In the genomic region with DNA sequence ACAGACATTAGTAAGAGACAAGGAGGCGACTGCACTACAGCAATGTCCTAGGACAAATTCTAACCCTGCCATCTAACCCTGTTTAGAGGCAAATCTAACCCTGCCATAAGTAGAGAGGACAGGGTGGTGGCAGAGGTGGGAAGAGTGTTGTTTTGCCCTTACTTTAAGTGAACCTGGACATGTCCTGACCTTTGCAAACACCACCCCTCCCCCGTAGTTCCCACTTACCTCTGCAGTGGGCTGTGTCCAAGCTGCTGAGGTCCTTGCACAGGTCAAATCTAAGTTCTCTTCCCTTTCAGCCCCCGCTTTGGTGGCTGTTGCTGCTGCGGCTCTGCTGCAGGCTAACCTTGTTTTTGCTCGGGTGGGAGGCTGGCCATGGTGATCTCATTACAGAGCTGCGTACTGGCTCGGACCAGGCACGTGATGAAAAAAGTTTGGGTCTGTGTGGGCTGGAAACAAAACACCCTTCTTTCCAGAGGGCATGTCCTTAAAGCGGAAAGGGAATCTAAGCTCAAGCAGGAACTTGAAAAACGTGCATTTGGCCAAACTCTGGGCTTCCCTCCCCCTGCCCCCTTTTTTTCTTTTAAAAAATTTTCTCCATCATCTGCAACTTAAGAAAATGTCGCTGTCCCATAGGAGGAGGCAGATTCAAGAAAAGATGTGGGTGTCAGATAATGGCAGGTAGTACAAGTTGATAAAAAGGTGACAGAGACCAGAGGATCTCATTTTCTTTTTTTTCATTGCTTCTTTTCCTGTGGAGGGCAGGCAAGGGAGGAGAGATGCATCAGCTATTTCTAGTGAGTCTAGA, we compare ENCODE assay signal across 8 cellular contexts. TPM values are rescaled to one million over a fixed set of nuclear protein-coding genes. Genes with fewer than 3 reads are reported as not detected.
DNase-seq lines count a peak whose midpoint lies in the region; ATAC-seq and TF ChIP-seq lines count a peak whose summit lies in the region.

A gene with protein sequence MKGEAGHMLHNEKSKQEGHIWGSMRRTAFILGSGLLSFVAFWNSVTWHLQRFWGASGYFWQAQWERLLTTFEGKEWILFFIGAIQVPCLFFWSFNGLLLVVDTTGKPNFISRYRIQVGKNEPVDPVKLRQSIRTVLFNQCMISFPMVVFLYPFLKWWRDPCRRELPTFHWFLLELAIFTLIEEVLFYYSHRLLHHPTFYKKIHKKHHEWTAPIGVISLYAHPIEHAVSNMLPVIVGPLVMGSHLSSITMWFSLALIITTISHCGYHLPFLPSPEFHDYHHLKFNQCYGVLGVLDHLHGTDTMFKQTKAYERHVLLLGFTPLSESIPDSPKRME (minus strand): TSS at position 349 of the 808 bp plus-strand sequence. CDS start 12,425 bp downstream, outside the sequence.

- peak; percentile 61 for ATAC-seq in GM21360 (IDR thresholded peaks at IDR 0.05; ENCODE audit: unreplicated experiment)
- peak; percentile 98 for ATAC-seq in right cardiac atrium
- no peak for ATAC-seq in HG02870 (IDR thresholded peaks at IDR 0.05; ENCODE audit: unreplicated experiment)

- H3K27me3 ChIP-seq in ascending aorta (no peaks in the 10 kb centered on the region), right cardiac atrium (ENCODE audit: control insufficient read depth, insufficient read depth) (no peaks in the 10 kb centered on the region)

- WGBS in right cardiac atrium: 2% methylated on average over 11 of the region's 11 CpGs

- H3K4me1 ChIP-seq in ascending aorta (peaks cover 8 to 18% of the 10 kb centered on the region in 2 donors), right cardiac atrium (ENCODE audit: control insufficient read depth, insufficient read depth, low read length) (peaks cover 3% of the 10 kb centered on the region)

- intact Hi-C loops in ascending aorta (cut with DNase I) (loop anchor here (10.0 kb wide), 1 partner anchor 406 kb away; the partner anchor contains the start of gene SAP30L), right cardiac atrium (cut with DNase I) (no loop called here)

- no peaks in the 10 kb centered on the region for H3K36me3 ChIP-seq in ascending aorta

- TF ChIP-seq CTCF in ascending aorta (IDR thresholded peaks at IDR 0.05): no peak

- DNase-seq in ascending aorta (ENCODE audit: low spot score in 2 of 2): peak; percentile 49 to 89
- peak; percentile 79 to 92 (median 91) for DNase-seq in right cardiac atrium
- DNase-seq in pons (ENCODE audit: low spot score): peak; percentile 92
- DNase-seq in NCI-H526 treated with DMSO at 0.1 percent for 48 hours (lab: John Stamatoyannopoulos, UW): no peak
- DNase-seq in T-helper 9 cell: no peak
- DNase-seq in SIG-M5 (lab: John Stamatoyannopoulos, UW): no peak

- H3K9me3 ChIP-seq in ascending aorta: no peaks in the 10 kb centered on the region
- no peaks in the 10 kb centered on the region for H3K9me3 ChIP-seq in right cardiac atrium (ENCODE audit: control insufficient read depth, low read length)

- H3K4me3 ChIP-seq in ascending aorta (peak within 1 kb of the TSS; percentile 48 to 68), right cardiac atrium (ENCODE audit: low read length) (peak within 1 kb of the TSS; percentile 85)

- H3K27ac ChIP-seq in ascending aorta (peak within 1 kb of the TSS; percentile 55 to 77), right cardiac atrium (ENCODE audit: low read length) (peak within 1 kb of the TSS; percentile 96)

RNA-seq across cellular contexts. Expression of the gene that starts here (rescaled TPM):
- 25.3 TPM for total RNA-seq in ascending aorta
- total RNA-seq in right cardiac atrium: 10 to 100 TPM; 12.7 to 34.6 (median 29.2) TPM
- 23.0 TPM for polyA plus RNA-seq in right cardiac atrium

Comparison
In these comparisons a context has a peak if more than half of its experiments do, and no peak if none do; other contexts are left out.
1. DNase-seq: peak in ascending aorta (2 of 2), right cardiac atrium (3 of 3) and pons (single experiment); none in NCI-H526 treated with DMSO at 0.1 percent for 48 hours (single experiment), T-helper 9 cell (single experiment) and SIG-M5 (single experiment).